In the genomic region with DNA sequence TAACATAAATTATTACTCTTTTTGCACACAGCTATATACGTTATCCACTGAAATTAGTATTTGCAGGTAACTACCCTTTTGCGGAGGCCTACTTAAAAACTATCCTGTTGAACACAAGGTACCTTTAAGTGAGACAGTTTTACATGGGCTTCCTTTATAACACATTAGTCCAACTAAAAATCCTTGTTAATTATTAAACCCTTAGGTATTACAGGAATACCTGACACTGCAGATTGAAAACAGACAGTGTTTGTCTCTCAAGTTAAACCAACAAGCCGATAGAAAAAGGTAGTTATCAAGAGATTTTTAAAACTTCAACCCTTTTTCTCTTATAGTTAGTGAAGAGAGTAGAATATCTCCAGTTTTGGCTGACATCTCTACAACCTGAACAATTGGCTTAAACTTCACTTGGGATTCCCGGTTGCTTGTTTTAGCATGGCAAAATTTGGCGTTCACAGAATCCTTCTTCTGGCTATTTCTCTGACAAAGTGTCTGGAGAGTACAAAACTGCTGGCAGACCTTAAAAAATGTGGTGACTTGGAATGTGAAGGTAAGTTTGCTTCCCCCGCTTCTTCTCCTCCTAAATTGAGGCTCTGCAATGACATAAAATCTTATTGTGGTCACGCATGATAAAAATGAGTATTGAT, we compare ENCODE assay signal across 1 cellular context.
TF ChIP-seq lines count a peak whose summit lies in the region.

A gene with protein sequence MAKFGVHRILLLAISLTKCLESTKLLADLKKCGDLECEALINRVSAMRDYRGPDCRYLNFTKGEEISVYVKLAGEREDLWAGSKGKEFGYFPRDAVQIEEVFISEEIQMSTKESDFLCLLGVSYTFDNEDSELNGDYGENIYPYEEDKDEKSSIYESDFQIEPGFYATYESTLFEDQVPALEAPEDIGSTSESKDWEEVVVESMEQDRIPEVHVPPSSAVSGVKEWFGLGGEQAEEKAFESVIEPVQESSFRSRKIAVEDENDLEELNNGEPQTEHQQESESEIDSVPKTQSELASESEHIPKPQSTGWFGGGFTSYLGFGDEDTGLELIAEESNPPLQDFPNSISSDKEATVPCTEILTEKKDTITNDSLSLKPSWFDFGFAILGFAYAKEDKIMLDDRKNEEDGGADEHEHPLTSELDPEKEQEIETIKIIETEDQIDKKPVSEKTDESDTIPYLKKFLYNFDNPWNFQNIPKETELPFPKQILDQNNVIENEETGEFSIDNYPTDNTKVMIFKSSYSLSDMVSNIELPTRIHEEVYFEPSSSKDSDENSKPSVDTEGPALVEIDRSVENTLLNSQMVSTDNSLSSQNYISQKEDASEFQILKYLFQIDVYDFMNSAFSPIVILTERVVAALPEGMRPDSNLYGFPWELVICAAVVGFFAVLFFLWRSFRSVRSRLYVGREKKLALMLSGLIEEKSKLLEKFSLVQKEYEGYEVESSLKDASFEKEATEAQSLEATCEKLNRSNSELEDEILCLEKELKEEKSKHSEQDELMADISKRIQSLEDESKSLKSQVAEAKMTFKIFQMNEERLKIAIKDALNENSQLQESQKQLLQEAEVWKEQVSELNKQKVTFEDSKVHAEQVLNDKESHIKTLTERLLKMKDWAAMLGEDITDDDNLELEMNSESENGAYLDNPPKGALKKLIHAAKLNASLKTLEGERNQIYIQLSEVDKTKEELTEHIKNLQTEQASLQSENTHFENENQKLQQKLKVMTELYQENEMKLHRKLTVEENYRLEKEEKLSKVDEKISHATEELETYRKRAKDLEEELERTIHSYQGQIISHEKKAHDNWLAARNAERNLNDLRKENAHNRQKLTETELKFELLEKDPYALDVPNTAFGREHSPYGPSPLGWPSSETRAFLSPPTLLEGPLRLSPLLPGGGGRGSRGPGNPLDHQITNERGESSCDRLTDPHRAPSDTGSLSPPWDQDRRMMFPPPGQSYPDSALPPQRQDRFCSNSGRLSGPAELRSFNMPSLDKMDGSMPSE (N-terminal part only) (plus strand): TSS at position 236 of the 647 bp plus-strand sequence. CDS start 200 bp downstream, at position 436.

TF ChIP-seq in HepG2, 621 proteins besides CTCF, POLR2A, EP300 and RAD21 (continued from another document and continues in another):
- TF ChIP-seq, protein P1, sequence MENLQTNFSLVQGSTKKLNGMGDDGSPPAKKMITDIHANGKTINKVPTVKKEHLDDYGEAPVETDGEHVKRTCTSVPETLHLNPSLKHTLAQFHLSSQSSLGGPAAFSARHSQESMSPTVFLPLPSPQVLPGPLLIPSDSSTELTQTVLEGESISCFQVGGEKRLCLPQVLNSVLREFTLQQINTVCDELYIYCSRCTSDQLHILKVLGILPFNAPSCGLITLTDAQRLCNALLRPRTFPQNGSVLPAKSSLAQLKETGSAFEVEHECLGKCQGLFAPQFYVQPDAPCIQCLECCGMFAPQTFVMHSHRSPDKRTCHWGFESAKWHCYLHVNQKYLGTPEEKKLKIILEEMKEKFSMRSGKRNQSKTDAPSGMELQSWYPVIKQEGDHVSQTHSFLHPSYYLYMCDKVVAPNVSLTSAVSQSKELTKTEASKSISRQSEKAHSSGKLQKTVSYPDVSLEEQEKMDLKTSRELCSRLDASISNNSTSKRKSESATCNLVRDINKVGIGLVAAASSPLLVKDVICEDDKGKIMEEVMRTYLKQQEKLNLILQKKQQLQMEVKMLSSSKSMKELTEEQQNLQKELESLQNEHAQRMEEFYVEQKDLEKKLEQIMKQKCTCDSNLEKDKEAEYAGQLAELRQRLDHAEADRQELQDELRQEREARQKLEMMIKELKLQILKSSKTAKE (CRISPR knock-in tag; IDR thresholded peaks at IDR 0.05; ENCODE audit: borderline replicate concordance), result no peak
- TF ChIP-seq ERF (CRISPR knock-in tag; IDR thresholded peaks at IDR 0.05) (no peak; the same call in none of the 2 replicates), TOPORS (CRISPR knock-in tag; IDR thresholded peaks at IDR 0.05) (no peak), ZNF616 (CRISPR knock-in tag; IDR thresholded peaks at IDR 0.05; ENCODE audit: low read depth) (no peak), ZNF24 (IDR thresholded peaks at IDR 0.05) (no peak), ZZZ3 (CRISPR knock-in tag; IDR thresholded peaks at IDR 0.05; ENCODE audit: borderline replicate concordance) (no peak), NAIF1 (CRISPR knock-in tag; IDR thresholded peaks at IDR 0.05; ENCODE audit: borderline replicate concordance) (no peak), ATF1 (CRISPR knock-in tag; IDR thresholded peaks at IDR 0.05) (no peak), SETDB1 (CRISPR knock-in tag; IDR thresholded peaks at IDR 0.05; ENCODE audit: borderline replicate concordance) (no peak), CC2D1A (CRISPR knock-in tag; IDR thresholded peaks at IDR 0.05) (no peak), KMT2B (CRISPR knock-in tag; IDR thresholded peaks at IDR 0.05) (no peak; the same call in none of the 2 replicates), ZNF180 (CRISPR knock-in tag; IDR thresholded peaks at IDR 0.05; ENCODE audit: borderline replicate concordance, low read depth) (no peak), SMAD9 (CRISPR knock-in tag; IDR thresholded peaks at IDR 0.05) (no peak), ATAD3A (CRISPR knock-in tag; IDR thresholded peaks at IDR 0.05) (no peak), ZSCAN12 (CRISPR knock-in tag; IDR thresholded peaks at IDR 0.05) (no peak), JUN (CRISPR knock-in tag; IDR thresholded peaks at IDR 0.05) (no peak)
- TF ChIP-seq, protein P2, sequence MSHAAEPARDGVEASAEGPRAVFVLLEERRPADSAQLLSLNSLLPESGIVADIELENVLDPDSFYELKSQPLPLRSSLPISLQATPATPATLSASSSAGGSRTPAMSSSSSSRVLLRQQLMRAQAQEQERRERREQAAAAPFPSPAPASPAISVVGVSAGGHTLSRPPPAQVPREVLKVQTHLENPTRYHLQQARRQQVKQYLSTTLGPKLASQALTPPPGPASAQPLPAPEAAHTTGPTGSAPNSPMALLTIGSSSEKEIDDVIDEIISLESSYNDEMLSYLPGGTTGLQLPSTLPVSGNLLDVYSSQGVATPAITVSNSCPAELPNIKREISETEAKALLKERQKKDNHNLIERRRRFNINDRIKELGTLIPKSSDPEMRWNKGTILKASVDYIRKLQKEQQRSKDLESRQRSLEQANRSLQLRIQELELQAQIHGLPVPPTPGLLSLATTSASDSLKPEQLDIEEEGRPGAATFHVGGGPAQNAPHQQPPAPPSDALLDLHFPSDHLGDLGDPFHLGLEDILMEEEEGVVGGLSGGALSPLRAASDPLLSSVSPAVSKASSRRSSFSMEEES (CRISPR knock-in tag; IDR thresholded peaks at IDR 0.05), result no peak
- TF ChIP-seq, protein P3, sequence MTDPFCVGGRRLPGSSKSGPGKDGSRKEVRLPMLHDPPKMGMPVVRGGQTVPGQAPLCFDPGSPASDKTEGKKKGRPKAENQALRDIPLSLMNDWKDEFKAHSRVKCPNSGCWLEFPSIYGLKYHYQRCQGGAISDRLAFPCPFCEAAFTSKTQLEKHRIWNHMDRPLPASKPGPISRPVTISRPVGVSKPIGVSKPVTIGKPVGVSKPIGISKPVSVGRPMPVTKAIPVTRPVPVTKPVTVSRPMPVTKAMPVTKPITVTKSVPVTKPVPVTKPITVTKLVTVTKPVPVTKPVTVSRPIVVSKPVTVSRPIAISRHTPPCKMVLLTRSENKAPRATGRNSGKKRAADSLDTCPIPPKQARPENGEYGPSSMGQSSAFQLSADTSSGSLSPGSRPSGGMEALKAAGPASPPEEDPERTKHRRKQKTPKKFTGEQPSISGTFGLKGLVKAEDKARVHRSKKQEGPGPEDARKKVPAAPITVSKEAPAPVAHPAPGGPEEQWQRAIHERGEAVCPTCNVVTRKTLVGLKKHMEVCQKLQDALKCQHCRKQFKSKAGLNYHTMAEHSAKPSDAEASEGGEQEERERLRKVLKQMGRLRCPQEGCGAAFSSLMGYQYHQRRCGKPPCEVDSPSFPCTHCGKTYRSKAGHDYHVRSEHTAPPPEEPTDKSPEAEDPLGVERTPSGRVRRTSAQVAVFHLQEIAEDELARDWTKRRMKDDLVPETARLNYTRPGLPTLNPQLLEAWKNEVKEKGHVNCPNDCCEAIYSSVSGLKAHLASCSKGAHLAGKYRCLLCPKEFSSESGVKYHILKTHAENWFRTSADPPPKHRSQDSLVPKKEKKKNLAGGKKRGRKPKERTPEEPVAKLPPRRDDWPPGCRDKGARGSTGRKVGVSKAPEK (CRISPR knock-in tag; IDR thresholded peaks at IDR 0.05; ENCODE audit: borderline replicate concordance), result no peak
- TF ChIP-seq, protein P4, sequence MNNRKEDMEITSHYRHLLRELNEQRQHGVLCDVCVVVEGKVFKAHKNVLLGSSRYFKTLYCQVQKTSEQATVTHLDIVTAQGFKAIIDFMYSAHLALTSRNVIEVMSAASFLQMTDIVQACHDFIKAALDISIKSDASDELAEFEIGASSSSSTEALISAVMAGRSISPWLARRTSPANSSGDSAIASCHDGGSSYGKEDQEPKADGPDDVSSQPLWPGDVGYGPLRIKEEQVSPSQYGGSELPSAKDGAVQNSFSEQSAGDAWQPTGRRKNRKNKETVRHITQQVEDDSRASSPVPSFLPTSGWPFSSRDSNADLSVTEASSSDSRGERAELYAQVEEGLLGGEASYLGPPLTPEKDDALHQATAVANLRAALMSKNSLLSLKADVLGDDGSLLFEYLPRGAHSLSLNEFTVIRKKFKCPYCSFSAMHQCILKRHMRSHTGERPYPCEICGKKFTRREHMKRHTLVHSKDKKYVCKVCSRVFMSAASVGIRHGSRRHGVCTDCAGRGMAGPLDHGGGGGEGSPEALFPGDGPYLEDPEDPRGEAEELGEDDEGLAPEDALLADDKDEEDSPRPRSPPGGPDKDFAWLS (CRISPR knock-in tag; IDR thresholded peaks at IDR 0.05; ENCODE audit: borderline replicate concordance), result no peak
- TF ChIP-seq, protein P5, sequence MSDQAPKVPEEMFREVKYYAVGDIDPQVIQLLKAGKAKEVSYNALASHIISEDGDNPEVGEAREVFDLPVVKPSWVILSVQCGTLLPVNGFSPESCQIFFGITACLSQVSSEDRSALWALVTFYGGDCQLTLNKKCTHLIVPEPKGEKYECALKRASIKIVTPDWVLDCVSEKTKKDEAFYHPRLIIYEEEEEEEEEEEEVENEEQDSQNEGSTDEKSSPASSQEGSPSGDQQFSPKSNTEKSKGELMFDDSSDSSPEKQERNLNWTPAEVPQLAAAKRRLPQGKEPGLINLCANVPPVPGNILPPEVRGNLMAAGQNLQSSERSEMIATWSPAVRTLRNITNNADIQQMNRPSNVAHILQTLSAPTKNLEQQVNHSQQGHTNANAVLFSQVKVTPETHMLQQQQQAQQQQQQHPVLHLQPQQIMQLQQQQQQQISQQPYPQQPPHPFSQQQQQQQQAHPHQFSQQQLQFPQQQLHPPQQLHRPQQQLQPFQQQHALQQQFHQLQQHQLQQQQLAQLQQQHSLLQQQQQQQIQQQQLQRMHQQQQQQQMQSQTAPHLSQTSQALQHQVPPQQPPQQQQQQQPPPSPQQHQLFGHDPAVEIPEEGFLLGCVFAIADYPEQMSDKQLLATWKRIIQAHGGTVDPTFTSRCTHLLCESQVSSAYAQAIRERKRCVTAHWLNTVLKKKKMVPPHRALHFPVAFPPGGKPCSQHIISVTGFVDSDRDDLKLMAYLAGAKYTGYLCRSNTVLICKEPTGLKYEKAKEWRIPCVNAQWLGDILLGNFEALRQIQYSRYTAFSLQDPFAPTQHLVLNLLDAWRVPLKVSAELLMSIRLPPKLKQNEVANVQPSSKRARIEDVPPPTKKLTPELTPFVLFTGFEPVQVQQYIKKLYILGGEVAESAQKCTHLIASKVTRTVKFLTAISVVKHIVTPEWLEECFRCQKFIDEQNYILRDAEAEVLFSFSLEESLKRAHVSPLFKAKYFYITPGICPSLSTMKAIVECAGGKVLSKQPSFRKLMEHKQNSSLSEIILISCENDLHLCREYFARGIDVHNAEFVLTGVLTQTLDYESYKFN (CRISPR knock-in tag; conservative IDR thresholded peaks at IDR 0.05), result peak; percentile 70; the same call in 1 of the 2 replicates
- TF ChIP-seq, protein P6, sequence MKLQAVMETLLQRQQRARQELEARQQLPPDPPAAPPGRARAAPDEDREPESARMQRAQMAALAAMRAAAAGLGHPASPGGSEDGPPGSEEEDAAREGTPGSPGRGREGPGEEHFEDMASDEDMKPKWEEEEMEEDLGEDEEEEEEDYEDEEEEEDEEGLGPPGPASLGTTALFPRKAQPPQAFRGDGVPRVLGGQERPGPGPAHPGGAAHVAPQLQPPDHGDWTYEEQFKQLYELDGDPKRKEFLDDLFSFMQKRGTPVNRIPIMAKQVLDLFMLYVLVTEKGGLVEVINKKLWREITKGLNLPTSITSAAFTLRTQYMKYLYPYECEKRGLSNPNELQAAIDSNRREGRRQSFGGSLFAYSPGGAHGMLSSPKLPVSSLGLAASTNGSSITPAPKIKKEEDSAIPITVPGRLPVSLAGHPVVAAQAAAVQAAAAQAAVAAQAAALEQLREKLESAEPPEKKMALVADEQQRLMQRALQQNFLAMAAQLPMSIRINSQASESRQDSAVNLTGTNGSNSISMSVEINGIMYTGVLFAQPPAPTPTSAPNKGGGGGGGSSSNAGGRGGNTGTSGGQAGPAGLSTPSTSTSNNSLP (IDR thresholded peaks at IDR 0.05; ENCODE audit: low read depth, low read length), result peak; percentile 74
- TF ChIP-seq, protein P7, sequence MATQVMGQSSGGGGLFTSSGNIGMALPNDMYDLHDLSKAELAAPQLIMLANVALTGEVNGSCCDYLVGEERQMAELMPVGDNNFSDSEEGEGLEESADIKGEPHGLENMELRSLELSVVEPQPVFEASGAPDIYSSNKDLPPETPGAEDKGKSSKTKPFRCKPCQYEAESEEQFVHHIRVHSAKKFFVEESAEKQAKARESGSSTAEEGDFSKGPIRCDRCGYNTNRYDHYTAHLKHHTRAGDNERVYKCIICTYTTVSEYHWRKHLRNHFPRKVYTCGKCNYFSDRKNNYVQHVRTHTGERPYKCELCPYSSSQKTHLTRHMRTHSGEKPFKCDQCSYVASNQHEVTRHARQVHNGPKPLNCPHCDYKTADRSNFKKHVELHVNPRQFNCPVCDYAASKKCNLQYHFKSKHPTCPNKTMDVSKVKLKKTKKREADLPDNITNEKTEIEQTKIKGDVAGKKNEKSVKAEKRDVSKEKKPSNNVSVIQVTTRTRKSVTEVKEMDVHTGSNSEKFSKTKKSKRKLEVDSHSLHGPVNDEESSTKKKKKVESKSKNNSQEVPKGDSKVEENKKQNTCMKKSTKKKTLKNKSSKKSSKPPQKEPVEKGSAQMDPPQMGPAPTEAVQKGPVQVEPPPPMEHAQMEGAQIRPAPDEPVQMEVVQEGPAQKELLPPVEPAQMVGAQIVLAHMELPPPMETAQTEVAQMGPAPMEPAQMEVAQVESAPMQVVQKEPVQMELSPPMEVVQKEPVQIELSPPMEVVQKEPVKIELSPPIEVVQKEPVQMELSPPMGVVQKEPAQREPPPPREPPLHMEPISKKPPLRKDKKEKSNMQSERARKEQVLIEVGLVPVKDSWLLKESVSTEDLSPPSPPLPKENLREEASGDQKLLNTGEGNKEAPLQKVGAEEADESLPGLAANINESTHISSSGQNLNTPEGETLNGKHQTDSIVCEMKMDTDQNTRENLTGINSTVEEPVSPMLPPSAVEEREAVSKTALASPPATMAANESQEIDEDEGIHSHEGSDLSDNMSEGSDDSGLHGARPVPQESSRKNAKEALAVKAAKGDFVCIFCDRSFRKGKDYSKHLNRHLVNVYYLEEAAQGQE (IDR thresholded peaks at IDR 0.05; ENCODE audit: borderline replicate concordance in 1 of 2, low read depth in 1 of 2, low read length in 2 of 2), result no peak
- TF ChIP-seq, protein P8, sequence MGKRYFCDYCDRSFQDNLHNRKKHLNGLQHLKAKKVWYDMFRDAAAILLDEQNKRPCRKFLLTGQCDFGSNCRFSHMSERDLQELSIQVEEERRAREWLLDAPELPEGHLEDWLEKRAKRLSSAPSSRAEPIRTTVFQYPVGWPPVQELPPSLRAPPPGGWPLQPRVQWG (CRISPR knock-in tag; IDR thresholded peaks at IDR 0.05; ENCODE audit: borderline replicate concordance, low read depth), result no peak
- TF ChIP-seq, protein P9, sequence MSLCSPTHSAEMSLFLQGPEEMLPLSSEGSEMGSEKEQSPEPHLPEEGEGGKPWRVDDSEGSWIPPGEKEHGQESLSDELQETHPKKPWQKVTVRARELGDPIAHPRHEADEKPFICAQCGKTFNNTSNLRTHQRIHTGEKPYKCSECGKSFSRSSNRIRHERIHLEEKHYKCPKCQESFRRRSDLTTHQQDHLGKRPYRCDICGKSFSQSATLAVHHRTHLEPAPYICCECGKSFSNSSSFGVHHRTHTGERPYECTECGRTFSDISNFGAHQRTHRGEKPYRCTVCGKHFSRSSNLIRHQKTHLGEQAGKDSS (CRISPR knock-in tag; IDR thresholded peaks at IDR 0.05; ENCODE audit: borderline replicate concordance, low read depth), result no peak
